12 cellular contexts compared by ENCODE assay signal in the genomic region with DNA sequence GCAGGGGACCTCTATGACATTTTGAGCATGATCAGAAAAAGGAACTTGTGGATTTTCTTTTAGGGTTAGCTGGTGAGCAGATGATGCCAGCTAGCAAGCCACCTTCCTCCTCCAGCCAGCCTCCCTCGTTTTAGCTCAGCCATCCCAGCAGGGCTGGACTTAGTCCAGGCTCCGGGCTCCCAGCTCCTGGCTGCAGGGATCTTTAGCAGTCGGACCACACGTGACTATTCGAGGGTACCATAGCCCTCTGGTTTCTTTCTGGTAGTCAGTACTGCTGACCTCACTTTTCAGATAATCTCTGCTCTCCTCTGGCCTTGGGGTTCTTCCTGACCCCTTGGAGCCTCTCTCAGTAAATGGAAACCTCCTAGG. TPM values are rescaled to one million over a fixed set of nuclear protein-coding genes. Genes with fewer than 3 reads are reported as not detected.
DNase-seq lines count a peak whose midpoint lies in the region; ATAC-seq, FAIRE-seq and TF ChIP-seq lines count a peak whose summit lies in the region.
"Had no signal": no experiment of that assay in that cellular context is flagged by ENCODE, and none has a peak within 500 bp of the region (broad histone marks: within the 10 kb centered on the region; RNA-seq: fewer than 3 reads in every experiment).

No MANE protein-coding gene starts in this region.

- DNase-seq in glutamatergic neuron (no peak), HuH-7 (ENCODE audit: low spot score) (no peak), GM19239 (ENCODE audit: insufficient read length, low spot score) (no peak), superior temporal gyrus (ENCODE audit: extremely low spot score) (no peak)
- DNase-seq: H9, head of caudate nucleus, NCI-H2171 had no signal

- H3K36me3 ChIP-seq in BLaER1 (peaks cover 35% of the 10 kb centered on the region), OCI-LY3 (replicated peaks; ENCODE audit: low read depth, low read length) (no peaks in the 10 kb centered on the region)
- H3K36me3 ChIP-seq: suprapubic skin had no signal

- TF ChIP-seq CTCF in OCI-LY3 (IDR thresholded peaks at IDR 0.05; ENCODE audit: low read depth, low read length) (no peak), glutamatergic neuron (IDR thresholded peaks at IDR 0.05; ENCODE audit: partially characterized antibody, unreplicated experiment) (no peak)

- H3K4me1 ChIP-seq in BLaER1 (peaks cover 100% of the 10 kb centered on the region), OCI-LY3 (ENCODE audit: low read length) (peaks cover 16% of the 10 kb centered on the region)

- H3K27me3 ChIP-seq in BLaER1 (no peaks in the 10 kb centered on the region), OCI-LY3 (ENCODE audit: low read depth, low read length) (no peaks in the 10 kb centered on the region)
- H3K27me3 ChIP-seq: suprapubic skin had no signal

- H3K27ac ChIP-seq in BLaER1 (peak overlapping the region; percentile 93), OCI-LY3 (ENCODE audit: low read length) (peak overlapping the region; percentile 34)
- H3K27ac ChIP-seq: suprapubic skin had no signal

- H3K4me3 ChIP-seq in BLaER1 (peak overlapping the region; percentile 44), OCI-LY3 (ENCODE audit: low read length) (0 out of 2 replicates have a peak overlapping the region, but pooled peaks have one; percentile 30)
- H3K4me3 ChIP-seq: suprapubic skin had no signal

- H3K4me1 Mint-ChIP-seq in glutamatergic neuron (ENCODE audit: low read depth, unreplicated experiment), result peaks cover 53% of the 10 kb centered on the region

- H4K20me1 ChIP-seq in BLaER1 (peaks cover 100% of the 10 kb centered on the region), OCI-LY3 (ENCODE audit: insufficient read depth, low read length) (peaks cover 47% of the 10 kb centered on the region)

- no peak overlapping the region for H2AFZ ChIP-seq in OCI-LY3 (ENCODE audit: low read depth, low read length)

- no peaks in the 10 kb centered on the region for H3K36me3 Mint-ChIP-seq in glutamatergic neuron (ENCODE audit: unreplicated experiment)

- peak overlapping the region; percentile 93 for H3K4me2 ChIP-seq in BLaER1
- H3K4me2 ChIP-seq in OCI-LY3 (ENCODE audit: low read length), result peak overlapping the region; percentile 63

- peak; percentile 10 for ATAC-seq in GM18870 (IDR thresholded peaks at IDR 0.05; ENCODE audit: unreplicated experiment)
- no peak for ATAC-seq in GM18520 (IDR thresholded peaks at IDR 0.05; ENCODE audit: unreplicated experiment)

- H3K9ac ChIP-seq in BLaER1 (peak overlapping the region; percentile 73), OCI-LY3 (ENCODE audit: low read length) (no peak overlapping the region)

- peak overlapping the region; percentile 36 for H3K27ac Mint-ChIP-seq in glutamatergic neuron (ENCODE audit: unreplicated experiment)

- H3K9me3 Mint-ChIP-seq in glutamatergic neuron (ENCODE audit: unreplicated experiment), result peaks cover 5% of the 10 kb centered on the region
- H3K9me3 Mint-ChIP-seq: H9 had no signal

- no peaks in the 10 kb centered on the region for H3K27me3 Mint-ChIP-seq in glutamatergic neuron (ENCODE audit: unreplicated experiment)

- peaks cover 29% of the 10 kb centered on the region for H3K79me2 ChIP-seq in OCI-LY3 (ENCODE audit: low read length)

- H3K9me3 ChIP-seq in BLaER1 (no peaks in the 10 kb centered on the region), OCI-LY3 (ENCODE audit: insufficient read depth, low read length) (no peaks in the 10 kb centered on the region)
- H3K9me3 ChIP-seq: suprapubic skin had no signal

- no peak overlapping the region for H3K4me3 Mint-ChIP-seq in glutamatergic neuron (ENCODE audit: unreplicated experiment)
- H3K4me3 Mint-ChIP-seq: H9 had no signal

- no peak for FAIRE-seq in GM19239 (lab: Jason Lieb, UNC)

RNA-seq across cellular contexts. Expression of gene NCK2, which starts 31.8 kb away (rescaled TPM):
- 82.4 TPM for total RNA-seq in glutamatergic neuron (ENCODE audit: unreplicated experiment)
